12 cellular contexts compared by ENCODE assay signal in genomic region chr3:53974314-53974713, GRCh38.
"Had no signal": no experiment of that assay in that cellular context is flagged by ENCODE, and none has a peak within 500 bp of the region (broad histone marks: within the 10 kb centered on the region; RNA-seq: fewer than 3 reads in every experiment).

No MANE protein-coding gene starts in this region.

- DNase-seq: activated CD4-positive, alpha-beta T cell treated with anti-CD3 and anti-CD28 coated beads, Interleukin-2, amount 50 U/mL, for 48 hours; activated CD4-positive, CD25-positive, alpha-beta regulatory T cell treated with anti-CD3 and anti-CD28 coated beads, Interleukin-2, amount 50 U/mL, for 72 hours; activated effector memory CD4-positive, alpha-beta T cell treated with anti-CD3 and anti-CD28 coated beads, Interleukin-2, amount 50 U/mL, for 16 hours; activated naive CD8-positive, alpha-beta T cell treated with anti-CD3 and anti-CD28 coated beads for 36 hours; activated T-cell treated with anti-CD3 and anti-CD28 coated beads, Interleukin-2, amount 50 U/mL, for 4 hours; brain microvascular endothelial cell; cerebellar nuclear complex; foreskin keratinocyte; left lung; right lobe of liver; stimulated activated CD4-positive, alpha-beta T cell treated with anti-CD3 and anti-CD28 coated beads, Interleukin-2, amount 100 ng/mL, for 24 hours; stimulated activated naive B cell treated with anti-CD40 and anti-IgM and Interleukin-4, amounts not matched to agents 10 μg/mL and 1 μg/mL and 100 μg/mL, for 72 hours had no signal
